In the genomic region with DNA sequence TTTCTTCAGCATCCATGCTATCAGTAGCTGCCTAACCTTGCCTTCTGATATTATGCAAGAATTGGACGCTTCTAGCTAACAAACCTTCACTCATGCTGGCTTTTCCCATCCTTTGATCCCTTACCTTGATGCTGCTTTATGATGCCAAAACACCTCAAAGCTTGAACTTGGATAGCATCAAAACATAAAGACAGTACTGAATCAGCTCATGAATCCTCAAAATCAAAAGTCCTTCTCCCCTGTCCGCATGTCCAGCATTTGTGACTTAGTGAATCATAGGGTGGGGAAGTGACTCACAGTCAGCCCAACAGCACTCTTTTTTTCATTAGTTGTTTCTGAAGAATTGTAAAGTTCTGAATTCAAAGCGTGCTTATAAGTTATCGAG, we compare ENCODE assay signal across 10 cellular contexts.
A peak's percentile ranks its signal among the peaks of the same experiment; 100 is the strongest.
DNase-seq lines count a peak whose midpoint lies in the region; ATAC-seq, FAIRE-seq and TF ChIP-seq lines count a peak whose summit lies in the region.
"Had no signal": no experiment of that assay in that cellular context is flagged by ENCODE, and none has a peak within 500 bp of the region (broad histone marks: within the 10 kb centered on the region; RNA-seq: fewer than 3 reads in every experiment).

No MANE protein-coding gene starts in this region.

- no peak for FAIRE-seq in GM12892 (lab: Jason Lieb, UNC)

- H3K27me3 ChIP-seq in brain microvascular endothelial cell (replicated peaks): no peaks in the 10 kb centered on the region

- peak overlapping the region; percentile 0 for H3K4me3 ChIP-seq in brain microvascular endothelial cell (ENCODE audit: low read depth, low read length)

- no peak for TF ChIP-seq CTCF in brain microvascular endothelial cell (IDR thresholded peaks at IDR 0.05; ENCODE audit: low read depth, low read length, missing control alignments)

- no peaks in the 10 kb centered on the region for H3K36me3 ChIP-seq in brain microvascular endothelial cell (replicated peaks)

- H3K27ac ChIP-seq in brain microvascular endothelial cell: peak overlapping the region; percentile 84

- TF ChIP-seq POLR2A in GM12892 (IDR thresholded peaks at IDR 0.05; ENCODE audit: low read depth, low read length): no peak

- peak; percentile 73 for DNase-seq in CD1c-positive myeloid dendritic cell (ENCODE audit: extremely low spot score)
- DNase-seq in LoVo (ENCODE audit: low spot score): peak; percentile 87
- peak; percentile 75 for DNase-seq in brain microvascular endothelial cell
- DNase-seq in lung microvascular endothelial cell (ENCODE audit: low read depth in 2 of 2): peak; percentile 75 to 89
- no peak for DNase-seq in activated CD4-positive, CD25-positive, alpha-beta regulatory T cell treated with anti-CD3 and anti-CD28 coated beads, Interleukin-2, amount 50 U/mL, for 72 hours
- no peak for DNase-seq in GM12892 (ENCODE audit: insufficient read length)
- DNase-seq: activated naive CD4-positive, alpha-beta T cell treated with anti-CD3 and anti-CD28 coated beads, Interleukin-2, amount 10 ng/mL, durations not matched to agents 7 days and 5 days; head of caudate nucleus had no signal

- in situ Hi-C loops in brain microvascular endothelial cell (cut with HindIII; ENCODE audit: low pct_ligation_motif_present, low sequenced_read_pairs): no loop called here

- no peak for ATAC-seq in HG02938 (IDR thresholded peaks at IDR 0.05; ENCODE audit: unreplicated experiment)
- ATAC-seq in HG03354 (IDR thresholded peaks at IDR 0.05; ENCODE audit: poor library complexity, severe bottlenecking, unreplicated experiment): no peak

Comparison
In these comparisons a context has a peak if more than half of its experiments do, and no peak if none do; other contexts are left out.
1. DNase-seq: peak in CD1c-positive myeloid dendritic cell (single experiment), LoVo (single experiment), brain microvascular endothelial cell (single experiment) and lung microvascular endothelial cell (2 of 2); none in activated CD4-positive, CD25-positive, alpha-beta regulatory T cell treated with anti-CD3 and anti-CD28 coated beads, Interleukin-2, amount 50 U/mL, for 72 hours (single experiment) and GM12892 (single experiment).